ENCODE assay signal across 19 cellular contexts in the genomic region with DNA sequence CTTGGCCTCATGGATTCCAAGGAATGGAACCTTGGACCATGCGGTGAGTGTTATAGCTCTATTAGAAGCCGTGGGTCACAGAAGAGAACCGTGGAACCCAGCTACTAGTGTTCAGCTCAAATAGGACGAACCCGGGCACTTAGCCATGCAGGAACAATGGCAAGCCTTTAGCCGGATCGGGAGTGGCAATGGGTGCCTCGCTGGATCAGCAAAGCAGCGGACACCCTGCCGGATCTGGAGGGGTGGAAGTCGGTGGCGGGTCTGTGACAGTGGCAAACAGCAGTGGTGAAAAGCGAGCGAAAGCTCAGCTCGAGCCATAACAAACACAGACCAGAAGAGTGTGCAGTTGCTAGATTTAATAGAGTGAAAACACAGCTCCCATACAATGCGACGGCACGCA. TPM values are rescaled to one million over a fixed set of nuclear protein-coding genes. Genes with fewer than 3 reads are reported as not detected.
DNase-seq lines count a peak whose midpoint lies in the region; ATAC-seq and TF ChIP-seq lines count a peak whose summit lies in the region.
"Had no signal": no experiment of that assay in that cellular context is flagged by ENCODE, and none has a peak within 500 bp of the region (broad histone marks: within the 10 kb centered on the region; RNA-seq: fewer than 3 reads in every experiment).

No MANE protein-coding gene starts in this region.

- H3F3A ChIP-seq in GM23338 (replicated peaks; ENCODE audit: low read depth), result no peaks in the 10 kb centered on the region

- H4K20me1 ChIP-seq in GM23338 (replicated peaks; ENCODE audit: insufficient read depth), result 0 out of 2 replicates have a peak, but pooled peaks cover 3% of the 10 kb centered on the region

- WGBS in neuronal stem cell (ENCODE audit: extremely low coverage in 2 of 2, insufficient read length in 2 of 2, insufficient replicate concordance in 1 of 2), 2 donors, result no CpG with 5 or more reads among the region's 18 CpGs

- no peak overlapping the region for H4K8ac ChIP-seq in neuronal stem cell (ENCODE audit: low read depth, low read length)

- H3K27me3 ChIP-seq in GM23338 (ENCODE audit: insufficient read depth) (peaks cover 24% of the 10 kb centered on the region), neuronal stem cell (ENCODE audit: control insufficient read depth in 3 of 3, insufficient read depth in 3 of 3, low read depth in 1 of 3, low read length in 3 of 3) (peaks cover 0 to 9% (median 0%) of the 10 kb centered on the region in 3 experiments), right atrium auricular region (peaks cover 0 to 5% of the 10 kb centered on the region in 2 donors)

- peaks cover 1% of the 10 kb centered on the region; the same call in 1 of the 3 replicates for H3K9me3 Mint-ChIP-seq in GM23338
- peaks cover 15% of the 10 kb centered on the region for H3K9me3 Mint-ChIP-seq in glutamatergic neuron (ENCODE audit: unreplicated experiment)
- H3K9me3 Mint-ChIP-seq in activated T-cell treated with anti-CD3 and anti-CD28 coated beads, Interleukin-2, amount 50 U/mL, for 24 hours, result no peaks in the 10 kb centered on the region

- no peak overlapping the region for H3K14ac ChIP-seq in neuronal stem cell (ENCODE audit: low read length)

- no peak overlapping the region for H3K4me2 ChIP-seq in GM23338
- H3K4me2 ChIP-seq in neuronal stem cell (ENCODE audit: insufficient read depth, low read length, poor library complexity, severe bottlenecking), result no peak overlapping the region

- no peak overlapping the region for H3K9ac ChIP-seq in neuronal stem cell (ENCODE audit: low read depth, low read length, poor library complexity)

- H2AK5ac ChIP-seq in neuronal stem cell (ENCODE audit: low read depth, low read length), result no peak overlapping the region

- no peaks in the 10 kb centered on the region for H3K79me1 ChIP-seq in neuronal stem cell (ENCODE audit: low read depth, low read length)

- no peak overlapping the region for H3K18ac ChIP-seq in neuronal stem cell (ENCODE audit: low read length)

- no peak overlapping the region for H3K23ac ChIP-seq in neuronal stem cell (ENCODE audit: low read depth, low read length, poor library complexity)

- H2BK120ac ChIP-seq in neuronal stem cell (ENCODE audit: low read depth, low read length), result no peak overlapping the region

- H2BK5ac ChIP-seq in neuronal stem cell (ENCODE audit: low read length), result no peak overlapping the region

- H2AFZ ChIP-seq in GM23338 (peak overlapping the region; percentile 95), neuronal stem cell (ENCODE audit: low read length) (peak overlapping the region; percentile 58)

- H3K36me3 Mint-ChIP-seq in GM23338 (ENCODE audit: low read depth), result no peaks in the 10 kb centered on the region; the same call in 1 of the 3 replicates
- peaks cover 10% of the 10 kb centered on the region for H3K36me3 Mint-ChIP-seq in glutamatergic neuron (ENCODE audit: unreplicated experiment)
- no peaks in the 10 kb centered on the region for H3K36me3 Mint-ChIP-seq in activated T-cell treated with anti-CD3 and anti-CD28 coated beads, Interleukin-2, amount 50 U/mL, for 24 hours (ENCODE audit: low read depth)

- no peak overlapping the region for H2BK12ac ChIP-seq in neuronal stem cell (ENCODE audit: low read length)

- no peak overlapping the region for H4K91ac ChIP-seq in neuronal stem cell (ENCODE audit: low read depth, low read length, poor library complexity)

- TF ChIP-seq CTCF in GM23338 (conservative IDR thresholded peaks at IDR 0.05; ENCODE audit: low read depth in 2 of 2) (no peak), glutamatergic neuron (IDR thresholded peaks at IDR 0.05; ENCODE audit: partially characterized antibody, unreplicated experiment) (no peak), right atrium auricular region (IDR thresholded peaks at IDR 0.05) (no peak)

- H3K4ac ChIP-seq in neuronal stem cell (ENCODE audit: low read length), result no peak overlapping the region

- DNase-seq in GM23338 (ENCODE audit: low spot score) (no peak), SW480 (ENCODE audit: low spot score) (peak; percentile 32), glutamatergic neuron (peak; percentile 18), neuronal stem cell (ENCODE audit: low spot score) (no peak), right atrium auricular region (ENCODE audit: low spot score) (no peak)
- DNase-seq in activated CD4-positive, CD25-positive, alpha-beta regulatory T cell treated with anti-CD3 and anti-CD28 coated beads, Interleukin-2, amount 50 U/mL, for 72 hours, result no peak
- no peak for DNase-seq in activated T-cell treated with anti-CD3 and anti-CD28 coated beads, Interleukin-2, amount 50 U/mL, for 24 hours
- DNase-seq: CD4-positive, alpha-beta T cell; DMS153; GF-D8; IMR-90; Karpas-422; NCI-H1436; NCI-H2029 treated with DMSO at 0.1 percent for 48 hours; NCI-H2171 treated with DMSO at 0.1 percent for 48 hours had no signal

- 0 out of 2 replicates have a peak overlapping the region, but pooled peaks have one; percentile 30 for H3K27ac Mint-ChIP-seq in GM23338
- peak overlapping the region; percentile 94 for H3K27ac Mint-ChIP-seq in glutamatergic neuron (ENCODE audit: unreplicated experiment)
- H3K27ac Mint-ChIP-seq in activated T-cell treated with anti-CD3 and anti-CD28 coated beads, Interleukin-2, amount 50 U/mL, for 24 hours, result no peak overlapping the region
- H3K27ac Mint-ChIP-seq: CD4-positive, alpha-beta T cell had no signal

- H3K9me2 ChIP-seq in GM23338 (ENCODE audit: insufficient read depth), result peaks cover 5% of the 10 kb centered on the region; the same call in 1 of the 2 replicates

- ATAC-seq in GM23338, result no peak
- ATAC-seq in HG02981 (IDR thresholded peaks at IDR 0.05; ENCODE audit: unreplicated experiment), result no peak
- ATAC-seq: GM12878 had no signal

- peaks cover 14% of the 10 kb centered on the region for H3K4me1 ChIP-seq in GM23338 (ENCODE audit: insufficient read depth)
- H3K4me1 ChIP-seq in neuronal stem cell (ENCODE audit: control insufficient read depth in 2 of 2, insufficient read depth in 1 of 2, low read depth in 1 of 2, low read length in 2 of 2), result peaks cover 0 to 9% of the 10 kb centered on the region in 2 donors
- H3K4me1 ChIP-seq in right atrium auricular region, result peaks cover 0 to 12% of the 10 kb centered on the region in 2 donors

- no peak overlapping the region for H2BK15ac ChIP-seq in neuronal stem cell (ENCODE audit: low read length)

- H3K27ac ChIP-seq in GM23338 (ENCODE audit: low read depth), result no peak overlapping the region
- H3K27ac ChIP-seq in neuronal stem cell (replicated peaks; ENCODE audit: low read length), result no peak overlapping the region
- no peak overlapping the region for H3K27ac ChIP-seq in right atrium auricular region
- H3K27ac ChIP-seq: SJSA1 had no signal

- H3K79me2 ChIP-seq in GM23338 (replicated peaks; ENCODE audit: insufficient read depth), result peaks cover 9% of the 10 kb centered on the region; the same call in 1 of the 2 replicates

- H3K36me3 ChIP-seq in GM23338 (ENCODE audit: insufficient read depth) (no peaks in the 10 kb centered on the region), neuronal stem cell (replicated peaks in 1 of 2; ENCODE audit: control insufficient read depth in 2 of 2, insufficient read depth in 2 of 2, low read length in 2 of 2) (peaks cover 0 to 3% of the 10 kb centered on the region in 2 donors), right atrium auricular region (no peaks in the 10 kb centered on the region)
- H3K36me3 ChIP-seq: SJSA1 had no signal

- H3K27me3 Mint-ChIP-seq in GM23338 (ENCODE audit: insufficient read depth, low read depth, poor library complexity) (peaks cover 20% of the 10 kb centered on the region), glutamatergic neuron (ENCODE audit: unreplicated experiment) (peaks cover 14% of the 10 kb centered on the region)
- H3K27me3 Mint-ChIP-seq in activated T-cell treated with anti-CD3 and anti-CD28 coated beads, Interleukin-2, amount 50 U/mL, for 24 hours, result peaks cover 70% of the 10 kb centered on the region

- H3K4me3 ChIP-seq in GM23338 (no peak overlapping the region), neuronal stem cell (ENCODE audit: low read length in 2 of 2) (no peak overlapping the region), right atrium auricular region (no peak overlapping the region)
- H3K4me3 ChIP-seq: GM12878, SJSA1 had no signal

- H3K9me3 ChIP-seq in neuronal stem cell (replicated peaks in 1 of 2; ENCODE audit: control insufficient read depth in 2 of 2, insufficient read depth in 1 of 2, low read depth in 1 of 2, low read length in 2 of 2), result no peaks in the 10 kb centered on the region
- no peaks in the 10 kb centered on the region for H3K9me3 ChIP-seq in right atrium auricular region
- H3K9me3 ChIP-seq: SJSA1 had no signal

- H3K4me3 Mint-ChIP-seq in GM23338 (no peak overlapping the region), glutamatergic neuron (ENCODE audit: unreplicated experiment) (peak overlapping the region; percentile 75)
- H3K4me3 Mint-ChIP-seq in activated T-cell treated with anti-CD3 and anti-CD28 coated beads, Interleukin-2, amount 50 U/mL, for 24 hours, result no peak overlapping the region
- H3K4me3 Mint-ChIP-seq: CD4-positive, alpha-beta T cell had no signal

- H3K4me1 Mint-ChIP-seq in GM23338, result peaks cover 28% of the 10 kb centered on the region
- peaks cover 36% of the 10 kb centered on the region for H3K4me1 Mint-ChIP-seq in glutamatergic neuron (ENCODE audit: low read depth, unreplicated experiment)
- H3K4me1 Mint-ChIP-seq in activated T-cell treated with anti-CD3 and anti-CD28 coated beads, Interleukin-2, amount 50 U/mL, for 24 hours (ENCODE audit: low read depth), result peaks cover 19% of the 10 kb centered on the region

TF ChIP-seq in GM23338, 12 proteins besides CTCF, POLR2A, EP300 and RAD21:
- TF ChIP-seq CREB1 (CRISPR knock-in tag; IDR thresholded peaks at IDR 0.05; ENCODE audit: low read depth), result no peak
- TF ChIP-seq STAT1 (IDR thresholded peaks at IDR 0.05; ENCODE audit: unreplicated experiment), result no peak
- no peak for TF ChIP-seq NANOG (IDR thresholded peaks at IDR 0.05; ENCODE audit: borderline replicate concordance)

RNA-seq across cellular contexts. Expression of gene CDO1, which starts 2.4 kb away (rescaled TPM):
- 21.2 and 29.2 TPM in 2 replicates for total RNA-seq in GM23338 (2014; rRNA removed; shearing (Covaris generic))
- polyA plus RNA-seq in GM23338 (2016; fragmentation: Nextera tagmentation; extraction: Ambion mirVana), result 22.7 and 24.5 TPM in 2 replicates
- total RNA-seq in glutamatergic neuron (ENCODE audit: unreplicated experiment), result 136 TPM
- 16.9 TPM for polyA plus RNA-seq in neuronal stem cell (2013, experiment 1 of 2)
- 19.1 TPM for polyA plus RNA-seq in neuronal stem cell (2013, experiment 2 of 2)
- total RNA-seq in right atrium auricular region, result 10 to 100 TPM; 24.7 to 66.0 TPM
- total RNA-seq: GM12878, NCI-H460 had no signal

RNA-seq across cellular contexts. Expression of gene ATG12, which starts 22.5 kb away (rescaled TPM):
- total RNA-seq in GM23338 (2014; rRNA removed; shearing (Covaris generic)), result 52.6 and 60.0 TPM in 2 replicates
- 92.5 and 109 TPM in 2 replicates for polyA plus RNA-seq in GM23338 (2016; fragmentation: Nextera tagmentation; extraction: Ambion mirVana)
- total RNA-seq in glutamatergic neuron (ENCODE audit: unreplicated experiment) (67.3 TPM), right atrium auricular region (10 to 100 TPM; 15.7 to 19.4 TPM)
- 44.8 TPM for polyA plus RNA-seq in neuronal stem cell (2013, experiment 1 of 2)
- polyA plus RNA-seq in neuronal stem cell (2013, experiment 2 of 2), result 41.8 TPM

RNA-seq across cellular contexts. Expression of gene AP3S1, which starts 22.9 kb away (rescaled TPM):
- total RNA-seq in GM23338 (2014; rRNA removed; shearing (Covaris generic)), result 232 and 321 TPM in 2 replicates
- polyA plus RNA-seq in GM23338 (2016; fragmentation: Nextera tagmentation; extraction: Ambion mirVana), result 135 and 143 TPM in 2 replicates
- 131 TPM for total RNA-seq in glutamatergic neuron (ENCODE audit: unreplicated experiment)
- polyA plus RNA-seq in neuronal stem cell (2013, experiment 1 of 2), result 42.0 TPM
- 44.5 TPM for polyA plus RNA-seq in neuronal stem cell (2013, experiment 2 of 2)
- 10 to 100 TPM; 50.1 to 63.4 TPM for total RNA-seq in right atrium auricular region

Comparison
In these comparisons a context has a peak if more than half of its experiments do, and no peak if none do; other contexts are left out.
1. DNase-seq: peak in SW480 (single experiment) and glutamatergic neuron (single experiment); none in GM23338 (single experiment), neuronal stem cell (single experiment), activated CD4-positive, CD25-positive, alpha-beta regulatory T cell treated with anti-CD3 and anti-CD28 coated beads, Interleukin-2, amount 50 U/mL, for 72 hours (single experiment), activated T-cell treated with anti-CD3 and anti-CD28 coated beads, Interleukin-2, amount 50 U/mL, for 24 hours (single experiment) and right atrium auricular region (single experiment).